In the genomic region with DNA sequence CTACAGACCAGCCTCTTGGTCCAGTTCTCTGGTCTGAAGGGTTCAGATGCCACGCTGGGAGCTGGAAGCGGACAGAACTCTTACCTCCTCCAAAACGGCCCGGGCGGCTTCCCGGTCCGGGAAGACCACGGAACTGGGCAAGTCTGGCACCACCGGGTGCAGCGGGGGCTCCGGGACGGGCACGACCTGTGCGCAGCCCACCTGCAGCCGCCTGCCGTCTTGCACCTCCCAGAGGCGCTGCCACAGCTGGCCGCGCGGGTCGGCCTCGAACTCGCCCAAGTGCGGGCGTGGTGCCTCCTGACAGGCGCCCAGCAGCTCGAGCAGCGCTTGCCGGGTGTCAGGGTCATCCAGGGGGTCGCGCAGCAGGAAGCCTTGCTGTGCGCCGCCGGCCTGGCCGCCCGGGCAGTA, we compare ENCODE assay signal across 8 cellular contexts. TPM values are rescaled to one million over a fixed set of nuclear protein-coding genes. Genes with fewer than 3 reads are reported as not detected.
DNase-seq lines count a peak whose midpoint lies in the region; ATAC-seq, FAIRE-seq and TF ChIP-seq lines count a peak whose summit lies in the region.

No MANE protein-coding gene starts in this region.

- no peaks in the 10 kb centered on the region for H3K9me1 ChIP-seq in keratinocyte (ENCODE audit: control insufficient read depth, extremely low read depth, insufficient read depth, low read length)

- H3K9me3 Mint-ChIP-seq in activated naive CD4-positive, alpha-beta T cell treated with anti-CD3 and anti-CD28 coated beads, Interleukin-2, amount 50 U/mL, for 24 hours, result peaks cover 4% of the 10 kb centered on the region

- no peaks in the 10 kb centered on the region for H3K27me3 Mint-ChIP-seq in activated naive CD4-positive, alpha-beta T cell treated with anti-CD3 and anti-CD28 coated beads, Interleukin-2, amount 50 U/mL, for 24 hours

- CTCF ChIA-PET in AG04449 (lab: Yijun Ruan, JAX), result interaction anchor here (1.5 kb wide), 1 partner anchor 511 kb away, joined by 3 read pairs; no protein-coding TSS in a partner anchor

- H4K20me1 ChIP-seq in keratinocyte (ENCODE audit: control insufficient read depth, extremely low read depth, insufficient read depth, low read length), result no peaks in the 10 kb centered on the region

- H3K9me3 ChIP-seq in keratinocyte (ENCODE audit: control insufficient read depth, low read depth, low read length) (no peaks in the 10 kb centered on the region), stomach smooth muscle (ENCODE audit: control insufficient read depth in 2 of 2, low read length in 2 of 2) (no peaks in the 10 kb centered on the region)

- peak overlapping the region; percentile 76 for H3K4me3 Mint-ChIP-seq in activated naive CD4-positive, alpha-beta T cell treated with anti-CD3 and anti-CD28 coated beads, Interleukin-2, amount 50 U/mL, for 24 hours

- H3K9ac ChIP-seq in keratinocyte (ENCODE audit: control insufficient read depth, extremely low read depth, insufficient read depth, low read length) (no peak overlapping the region), stomach smooth muscle (ENCODE audit: low read length in 2 of 2) (peak overlapping the region; percentile 5 to 36)

- H3K27ac ChIP-seq in keratinocyte (ENCODE audit: control insufficient read depth, insufficient read depth, low read length) (no peak overlapping the region), stomach smooth muscle (ENCODE audit: low read length) (no peak overlapping the region)

- no peaks in the 10 kb centered on the region for H3K79me2 ChIP-seq in keratinocyte (ENCODE audit: control insufficient read depth, insufficient read depth, low read length)

- no peaks in the 10 kb centered on the region for H3K4me1 ChIP-seq in keratinocyte (ENCODE audit: control insufficient read depth, extremely low read depth, insufficient read depth, low read length)
- peaks cover 23% of the 10 kb centered on the region for H3K4me1 ChIP-seq in stomach smooth muscle (ENCODE audit: control insufficient read depth, insufficient read depth, low read length)

- DNase-seq in AG04449 (ENCODE audit: low read depth, low spot score), result no peak
- no peak for DNase-seq in keratinocyte (ENCODE audit: low read depth, low spot score)
- no peak for DNase-seq in NCI-H2029 (lab: John Stamatoyannopoulos, UW)
- DNase-seq in midbrain (lab: John Stamatoyannopoulos, UW), result no peak

- TF ChIP-seq CTCF in AG04449 (IDR thresholded peaks at IDR 0.05; ENCODE audit: insufficient read depth, low read length, missing control alignments) (no peak), keratinocyte (optimal IDR thresholded peaks at IDR 0.05 in 1 of 3, IDR thresholded peaks at IDR 0.05 in 1 of 3, conservative IDR thresholded peaks at IDR 0.05 in 1 of 3; ENCODE audit: extremely low read depth in 1 of 3, insufficient read depth in 2 of 3, low read length in 3 of 3) (no peak)

- ATAC-seq in GM19372 (IDR thresholded peaks at IDR 0.05; ENCODE audit: low read depth, unreplicated experiment), result peak; percentile 2
- ATAC-seq in HG03460 (IDR thresholded peaks at IDR 0.05; ENCODE audit: unreplicated experiment), result peak; percentile 0

- H3K36me3 ChIP-seq in keratinocyte (ENCODE audit: control insufficient read depth in 2 of 2, extremely low read depth in 1 of 2, insufficient read depth in 2 of 2, low read length in 2 of 2) (no peaks in the 10 kb centered on the region), stomach smooth muscle (ENCODE audit: control insufficient read depth in 2 of 2, insufficient read depth in 2 of 2, low read length in 2 of 2) (peaks cover 4% of the 10 kb centered on the region in 2 donors)

- H3K4me3 ChIP-seq in AG04449 (ENCODE audit: low read depth, low read length) (peak overlapping the region; percentile 65), keratinocyte (ENCODE audit: control insufficient read depth in 2 of 3, extremely low read depth in 1 of 3, insufficient read depth in 2 of 3, low read depth in 1 of 3, low read length in 3 of 3) (peak overlapping the region in 2 of 3 experiments; percentile 55 to 76), stomach smooth muscle (ENCODE audit: low read length in 2 of 2) (peak overlapping the region; percentile 56 to 84)

- POLR2A ChIA-PET in AG04449 (lab: Yijun Ruan, JAX), result no interaction called here

- H3K4me2 ChIP-seq in keratinocyte (ENCODE audit: control insufficient read depth, extremely low read depth, insufficient read depth, low read depth, low read length), result peak overlapping the region; percentile 70

- no peak for FAIRE-seq in keratinocyte (lab: Jason Lieb, UNC)

- peaks cover 28% of the 10 kb centered on the region for H3K36me3 Mint-ChIP-seq in activated naive CD4-positive, alpha-beta T cell treated with anti-CD3 and anti-CD28 coated beads, Interleukin-2, amount 50 U/mL, for 24 hours

- H2AFZ ChIP-seq in keratinocyte (ENCODE audit: control insufficient read depth, low read length), result peak overlapping the region; percentile 43

- peak overlapping the region; percentile 41 for H3K27ac Mint-ChIP-seq in activated naive CD4-positive, alpha-beta T cell treated with anti-CD3 and anti-CD28 coated beads, Interleukin-2, amount 50 U/mL, for 24 hours

- peaks cover 37% of the 10 kb centered on the region for H3K4me1 Mint-ChIP-seq in activated naive CD4-positive, alpha-beta T cell treated with anti-CD3 and anti-CD28 coated beads, Interleukin-2, amount 50 U/mL, for 24 hours

- H3K27me3 ChIP-seq in keratinocyte (ENCODE audit: control insufficient read depth, extremely low read depth, insufficient read depth, low read length), result peaks cover 16% of the 10 kb centered on the region
- H3K27me3 ChIP-seq in stomach smooth muscle (ENCODE audit: control insufficient read depth in 1 of 2, insufficient read depth in 2 of 2, low read length in 2 of 2), result no peaks in the 10 kb centered on the region

- dilution Hi-C loops in keratinocyte (cut with MboI; ENCODE audit: extremely low pct_ligation_motif_present, low sequenced_read_pairs), result no loop called here

RNA-seq across cellular contexts. Expression of gene CMPK2, which starts 0.8 kb away (rescaled TPM):
- polyA plus RNA-seq in keratinocyte, result 0.85 to 3.1 TPM (median 1.5 TPM) in 3 replicates
- 0.11 TPM for polyA plus RNA-seq in keratinocyte (2011; ENCODE audit: low read depth)
- 0.90 and 1.5 TPM in 2 replicates for polyA plus RNA-seq in keratinocyte (2011; cell fraction: cytosol; rRNA removed)
- 1.1 and 1.4 TPM in 2 replicates for polyA plus RNA-seq in keratinocyte (2011; cell fraction: nucleus; rRNA removed)
- polyA plus RNA-seq in keratinocyte (2012; ENCODE audit: low replicate concordance), result 0.25 and 2.8 TPM in 2 replicates
- polyA minus RNA-seq in keratinocyte, result 2.0 to 3.4 TPM (median 2.3 TPM) in 3 replicates
- polyA minus RNA-seq in keratinocyte (2011; cell fraction: cytosol; rRNA and poly(A)+ RNA removed), result 1.3 TPM
- 0.63 and 1.3 TPM in 2 replicates for polyA minus RNA-seq in keratinocyte (2011; cell fraction: nucleus; rRNA and poly(A)+ RNA removed)

RNA-seq across cellular contexts. Expression of gene RSAD2, which starts 12.6 kb away (rescaled TPM):
- polyA plus RNA-seq in keratinocyte, result 1.7 to 2.2 TPM (median 2.0 TPM) in 3 replicates
- polyA plus RNA-seq in keratinocyte (2011; ENCODE audit: low read depth), result 5.2 TPM
- 0.71 and 1.6 TPM in 2 replicates for polyA plus RNA-seq in keratinocyte (2011; cell fraction: cytosol; rRNA removed)
- polyA plus RNA-seq in keratinocyte (2011; cell fraction: nucleus; rRNA removed), result 2.5 and 3.5 TPM in 2 replicates
- 1.8 and 5.3 TPM in 2 replicates for polyA plus RNA-seq in keratinocyte (2012; ENCODE audit: low replicate concordance)
- 1.3 to 2.4 TPM (median 1.7 TPM) in 3 replicates for polyA minus RNA-seq in keratinocyte
- 1.2 TPM for polyA minus RNA-seq in keratinocyte (2011; cell fraction: cytosol; rRNA and poly(A)+ RNA removed)
- polyA minus RNA-seq in keratinocyte (2011; cell fraction: nucleus; rRNA and poly(A)+ RNA removed), result 5.1 and 6.7 TPM in 2 replicates

RNA-seq across cellular contexts. Expression of gene RNF144A, which starts 52.3 kb away (rescaled TPM):
- polyA plus RNA-seq in keratinocyte, result 1.1 to 1.4 TPM (median 1.3 TPM) in 3 replicates
- 0.82 TPM for polyA plus RNA-seq in keratinocyte (2011; ENCODE audit: low read depth)
- polyA plus RNA-seq in keratinocyte (2011; cell fraction: cytosol; rRNA removed), result 1.1 and 1.5 TPM in 2 replicates
- 1.5 and 1.9 TPM in 2 replicates for polyA plus RNA-seq in keratinocyte (2011; cell fraction: nucleus; rRNA removed)
- polyA plus RNA-seq in keratinocyte (2012; ENCODE audit: low replicate concordance), result 0.47 and 0.88 TPM in 2 replicates
- 0.98 to 3.8 TPM (median 3.0 TPM) in 3 replicates for polyA minus RNA-seq in keratinocyte
- 1.7 TPM for polyA minus RNA-seq in keratinocyte (2011; cell fraction: cytosol; rRNA and poly(A)+ RNA removed)
- polyA minus RNA-seq in keratinocyte (2011; cell fraction: nucleus; rRNA and poly(A)+ RNA removed), result 1.7 and 3.6 TPM in 2 replicates
